Comparison of ENCODE assay signal across 13 cellular contexts in the genomic region with DNA sequence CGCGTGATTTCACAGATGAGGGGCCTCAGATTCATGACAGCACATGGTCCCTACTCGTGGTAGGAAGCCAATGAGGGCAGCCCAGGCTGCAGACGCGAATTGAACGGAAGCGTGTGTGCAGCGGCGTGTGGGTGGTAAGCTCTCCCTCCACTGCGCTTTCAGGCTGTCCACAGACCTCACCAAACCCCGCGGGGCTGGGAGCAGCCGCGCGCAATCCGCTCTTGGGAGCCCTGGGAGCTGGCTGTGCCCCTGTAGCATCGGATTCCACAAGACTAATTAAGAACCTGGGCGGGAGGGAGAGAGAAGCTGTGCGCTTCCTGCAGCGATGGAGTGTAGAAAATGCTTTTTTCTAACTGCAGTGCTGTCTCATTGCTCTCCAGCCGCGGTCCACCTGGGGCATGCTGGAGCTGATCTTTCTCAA.
DNase-seq lines count a peak whose midpoint lies in the region; ATAC-seq, FAIRE-seq and TF ChIP-seq lines count a peak whose summit lies in the region.
"Had no signal": no experiment of that assay in that cellular context is flagged by ENCODE, and none has a peak within 500 bp of the region (broad histone marks: within the 10 kb centered on the region; RNA-seq: fewer than 3 reads in every experiment).

No MANE protein-coding gene starts in this region.

- H3K36me3 ChIP-seq in HUES6 (ENCODE audit: control insufficient read depth, insufficient read depth, low read length) (no peaks in the 10 kb centered on the region), esophagus (ENCODE audit: control insufficient read depth in 2 of 2, insufficient read depth in 2 of 2, low read length in 1 of 2) (no peaks in the 10 kb centered on the region)
- H3K36me3 ChIP-seq: thoracic aorta, WERI-Rb-1 had no signal

- H3K27me3 ChIP-seq in HUES6 (ENCODE audit: control insufficient read depth, insufficient read depth, low read length) (peaks cover 19% of the 10 kb centered on the region), esophagus (ENCODE audit: control insufficient read depth in 1 of 2, insufficient read depth in 2 of 2, low read length in 2 of 2) (no peaks in the 10 kb centered on the region)

- DNase-seq in CD14-positive monocyte (ENCODE audit: low spot score) (no peak), NCI-H1436 (lab: John Stamatoyannopoulos, UW) (no peak), GM19239 (ENCODE audit: insufficient read length, low spot score) (no peak), substantia nigra (lab: John Stamatoyannopoulos, UW) (no peak)
- DNase-seq: Calu3, small intestine, WERI-Rb-1 had no signal

- H3K4me1 ChIP-seq in HUES6 (ENCODE audit: control insufficient read depth, insufficient read depth, low read length) = peaks cover 10% of the 10 kb centered on the region; the same call in 1 of the 2 replicates
- H3K4me1 ChIP-seq in esophagus (ENCODE audit: control insufficient read depth in 2 of 2, insufficient read depth in 2 of 2, low read length in 1 of 2) = no peaks in the 10 kb centered on the region

- H3K9me3 ChIP-seq in HUES6 (ENCODE audit: control insufficient read depth, insufficient read depth, low read depth, low read length) (peaks cover 5% of the 10 kb centered on the region; the same call in 1 of the 2 replicates), esophagus (ENCODE audit: control insufficient read depth in 2 of 2, insufficient read depth in 1 of 2, low read depth in 1 of 2, low read length in 1 of 2) (peaks cover 0 to 2% of the 10 kb centered on the region in 2 donors)
- H3K9me3 ChIP-seq: thoracic aorta had no signal

- peaks cover 10% of the 10 kb centered on the region for H3K4me1 Mint-ChIP-seq in CD14-positive monocyte
- H3K4me1 Mint-ChIP-seq in nephron = peaks cover 30% of the 10 kb centered on the region
- H3K4me1 Mint-ChIP-seq: central memory CD8-positive, alpha-beta T cell had no signal

- H3K4me3 Mint-ChIP-seq in CD14-positive monocyte = peak overlapping the region; percentile 51 to 85
- H3K4me3 Mint-ChIP-seq in nephron = peak overlapping the region; percentile 34 to 65 (median 54)
- H3K4me3 Mint-ChIP-seq: central memory CD8-positive, alpha-beta T cell had no signal

- H3K4me3 ChIP-seq in HUES6 (ENCODE audit: low read depth, low read length) = peak overlapping the region; percentile 35; the same call in 1 of the 2 replicates
- peak overlapping the region; percentile 6 to 15 for H3K4me3 ChIP-seq in esophagus (ENCODE audit: low read depth in 1 of 2, low read length in 2 of 2)
- H3K4me3 ChIP-seq: thoracic aorta had no signal

- H3K36me3 Mint-ChIP-seq in CD14-positive monocyte = no peaks in the 10 kb centered on the region
- H3K36me3 Mint-ChIP-seq in nephron (ENCODE audit: low read depth) = peaks cover 8% of the 10 kb centered on the region

- peak overlapping the region in 1 of 7 donors; percentile 11 for H3K27ac Mint-ChIP-seq in CD14-positive monocyte
- H3K27ac Mint-ChIP-seq in nephron = no peak overlapping the region

- 22 to 24% methylated on average over 22 of the region's 22 CpGs for WGBS in esophagus, 2 donors

- no peak overlapping the region for H3K9ac ChIP-seq in HUES6 (ENCODE audit: low read length)

- no peak for ATAC-seq in GM18909 (IDR thresholded peaks at IDR 0.05; ENCODE audit: poor library complexity, unreplicated experiment)

- H3K27ac ChIP-seq in HUES6 (ENCODE audit: low read depth, low read length) = no peak overlapping the region
- no peak overlapping the region for H3K27ac ChIP-seq in esophagus (ENCODE audit: low read depth in 2 of 2, low read length in 1 of 2)
- no peak overlapping the region for H3K27ac ChIP-seq in substantia nigra (ENCODE audit: low read depth, low read length, poor library complexity, severe bottlenecking)
- H3K27ac ChIP-seq: thoracic aorta, WERI-Rb-1 had no signal

- peaks cover 23 to 39% (median 27%) of the 10 kb centered on the region in 3 donors for H3K27me3 Mint-ChIP-seq in CD14-positive monocyte (ENCODE audit: low read depth in 3 of 3)
- H3K27me3 Mint-ChIP-seq in nephron (ENCODE audit: low read depth) = no peaks in the 10 kb centered on the region

- intact Hi-C loops in CD14-positive monocyte (cut with micrococcal nuclease) = no loop called here

- FAIRE-seq in GM19239 (lab: Jason Lieb, UNC) = no peak
- FAIRE-seq: small intestine had no signal

- TF ChIP-seq CTCF in CD14-positive monocyte (IDR thresholded peaks at IDR 0.05) (no peak), nephron (IDR thresholded peaks at IDR 0.05; ENCODE audit: unreplicated experiment in 3 of 3) (no peak)

- peaks cover 0 to 5% (median 2%) of the 10 kb centered on the region in 7 donors for H3K9me3 Mint-ChIP-seq in CD14-positive monocyte
- H3K9me3 Mint-ChIP-seq in nephron = peaks cover 22% of the 10 kb centered on the region
- H3K9me3 Mint-ChIP-seq: central memory CD8-positive, alpha-beta T cell had no signal
